In genomic region chr1:152869808-152870419, GRCh38 we compare ENCODE assay signal across 9 cellular contexts.
DNase-seq lines count a peak whose midpoint lies in the region; ATAC-seq and TF ChIP-seq lines count a peak whose summit lies in the region.
"Had no signal": no experiment of that assay in that cellular context is flagged by ENCODE, and none has a peak within 500 bp of the region (broad histone marks: within the 10 kb centered on the region; RNA-seq: fewer than 3 reads in every experiment).

No MANE protein-coding gene starts in this region.

- H3K9ac ChIP-seq in OCI-LY3 (ENCODE audit: low read length) = no peak overlapping the region

- H3K4me3 ChIP-seq in OCI-LY3 (ENCODE audit: low read length) = no peak overlapping the region
- H3K4me3 ChIP-seq in fibroblast of mammary gland (ENCODE audit: control insufficient read depth, low read depth, low read length) = no peak overlapping the region
- H3K4me3 ChIP-seq in neutrophil (ENCODE audit: low read depth in 1 of 2, low read length in 1 of 2) = no peak overlapping the region

- no peak overlapping the region for H3K4me2 ChIP-seq in OCI-LY3 (ENCODE audit: low read length)

- no peaks in the 10 kb centered on the region for H3K79me2 ChIP-seq in OCI-LY3 (ENCODE audit: low read length)

- peak; percentile 78 for TF ChIP-seq CTCF in OCI-LY3 (IDR thresholded peaks at IDR 0.05; ENCODE audit: low read depth, low read length)
- TF ChIP-seq CTCF in fibroblast of mammary gland (conservative IDR thresholded peaks at IDR 0.05; ENCODE audit: control insufficient read depth, insufficient read depth, low read depth, low read length) = peak; percentile 76
- peak; percentile 31 for TF ChIP-seq CTCF in neutrophil (IDR thresholded peaks at IDR 0.05)

- no peak overlapping the region for H2AFZ ChIP-seq in OCI-LY3 (ENCODE audit: low read depth, low read length)

- H3K27ac ChIP-seq in OCI-LY3 (ENCODE audit: low read length) (no peak overlapping the region), neutrophil (no peak overlapping the region), substantia nigra (ENCODE audit: low read depth, low read length, poor library complexity, severe bottlenecking) (no peak overlapping the region)
- H3K27ac ChIP-seq: epithelial cell of prostate had no signal

- ATAC-seq in GM21825 (IDR thresholded peaks at IDR 0.05; ENCODE audit: unreplicated experiment) = no peak

- DNase-seq in GM04504 (ENCODE audit: low read depth) (peak; percentile 43), HPDE6-E6E7 (ENCODE audit: extremely low spot score) (peak; percentile 74), activated T-cell treated with anti-CD3 and anti-CD28 coated beads for 4 hours (peak; percentile 48), fibroblast of mammary gland (ENCODE audit: low read depth) (peak; percentile 60), substantia nigra (lab: John Stamatoyannopoulos, UW) (peak in 38 of 49 donors; percentile 0 to 70 (median 36))

- no peaks in the 10 kb centered on the region for H4K20me1 ChIP-seq in OCI-LY3 (ENCODE audit: insufficient read depth, low read length)

- H3K4me1 ChIP-seq in OCI-LY3 (ENCODE audit: low read length) (no peaks in the 10 kb centered on the region), neutrophil (ENCODE audit: control insufficient read depth in 1 of 2, insufficient read depth in 1 of 2, low read depth in 1 of 2, low read length in 1 of 2) (no peaks in the 10 kb centered on the region)

- H3K36me3 ChIP-seq in OCI-LY3 (replicated peaks; ENCODE audit: low read depth, low read length) (no peaks in the 10 kb centered on the region), neutrophil (no peaks in the 10 kb centered on the region)

- H3K9me3 ChIP-seq in OCI-LY3 (ENCODE audit: insufficient read depth, low read length) (no peaks in the 10 kb centered on the region), neutrophil (no peaks in the 10 kb centered on the region)

- H3K27me3 ChIP-seq in OCI-LY3 (ENCODE audit: low read depth, low read length) (peaks cover 51% of the 10 kb centered on the region), neutrophil (peaks cover 27% of the 10 kb centered on the region)
